10 cellular contexts compared by ENCODE assay signal in genomic region chr17:55433629-55434422, GRCh38. TPM values are rescaled to one million over a fixed set of nuclear protein-coding genes. Genes with fewer than 3 reads are reported as not detected.
DNase-seq lines count a peak whose midpoint lies in the region; FAIRE-seq and TF ChIP-seq lines count a peak whose summit lies in the region.
"Had no signal": no experiment of that assay in that cellular context is flagged by ENCODE, and none has a peak within 500 bp of the region (broad histone marks: within the 10 kb centered on the region; RNA-seq: fewer than 3 reads in every experiment).

No MANE protein-coding gene starts in this region.

- H3K36me3 ChIP-seq in HEK293 (ENCODE audit: control insufficient read depth in 2 of 2, insufficient read depth in 1 of 2, low read length in 2 of 2) (no peaks in the 10 kb centered on the region), SK-N-MC (ENCODE audit: insufficient read depth, low read length) (no peaks in the 10 kb centered on the region), small intestine (ENCODE audit: control insufficient read depth in 2 of 2, insufficient read depth in 2 of 2, low read length in 2 of 2) (no peaks in the 10 kb centered on the region)
- H3K36me3 ChIP-seq: uterus had no signal

- no peak for DNase-seq in SK-N-MC (ENCODE audit: low read depth, low spot score)
- peak; percentile 99 for DNase-seq in fibroblast of villous mesenchyme (ENCODE audit: low read depth)
- peak; percentile 81 for DNase-seq in small intestine
- no peak for DNase-seq in D341Med (ENCODE audit: low spot score)
- no peak for DNase-seq in activated gamma-delta T cell treated with Interleukin-2 at 50 U/mL for 16 hours
- no peak for DNase-seq in NCI-H2107 (lab: John Stamatoyannopoulos, UW)
- DNase-seq in KBM-7: no peak
- DNase-seq: occipital lobe, uterus had no signal

- FAIRE-seq in small intestine (lab: Jason Lieb, UNC): no peak

- TF ChIP-seq CTCF in HEK293 (tag by site-specific recombination; IDR thresholded peaks at IDR 0.05) (no peak), fibroblast of villous mesenchyme (IDR thresholded peaks at IDR 0.05; ENCODE audit: insufficient read depth, low read depth, low read length) (no peak)

- H3K9me3 ChIP-seq in HEK293 (ENCODE audit: control insufficient read depth, insufficient read depth, low read depth, low read length) (no peaks in the 10 kb centered on the region), SK-N-MC (ENCODE audit: low read depth, low read length) (no peaks in the 10 kb centered on the region), small intestine (ENCODE audit: control insufficient read depth, low read depth) (no peaks in the 10 kb centered on the region)
- H3K9me3 ChIP-seq: uterus had no signal

- in situ Hi-C loops in KBM-7 (cut with MboI; ENCODE audit: low pct_unique_long_range_greater_than_20kb, low sequenced_read_pairs): no loop called here

- H3K4me3 ChIP-seq in HEK293 (ENCODE audit: low read depth, low read length): no peak overlapping the region
- H3K4me3 ChIP-seq in SK-N-MC: 0 out of 2 replicates have a peak overlapping the region, but pooled peaks have one; percentile 23
- H3K4me3 ChIP-seq in fibroblast of villous mesenchyme (ENCODE audit: low read depth, low read length): no peak overlapping the region
- no peak overlapping the region for H3K4me3 ChIP-seq in small intestine (ENCODE audit: low read depth in 1 of 2, low read length in 2 of 2)
- H3K4me3 ChIP-seq: uterus had no signal

- H3K9ac ChIP-seq in SK-N-MC (ENCODE audit: insufficient read length): no peak overlapping the region

- peaks cover 26% of the 10 kb centered on the region for H3K4me1 ChIP-seq in HEK293 (ENCODE audit: control insufficient read depth, insufficient read depth, low read length)
- peaks cover 0 to 9% of the 10 kb centered on the region in 2 donors for H3K4me1 ChIP-seq in small intestine (ENCODE audit: control insufficient read depth in 2 of 2, insufficient read depth in 1 of 2, low read depth in 1 of 2, low read length in 1 of 2)
- H3K4me1 ChIP-seq: uterus had no signal

- H3K27ac ChIP-seq in HEK293 (ENCODE audit: extremely low read depth, low read depth, low read length) (peak overlapping the region; percentile 33; the same call in 1 of the 2 replicates), SK-N-MC (no peak overlapping the region), small intestine (ENCODE audit: low read depth in 1 of 2, low read length in 1 of 2) (peak overlapping the region; percentile 43 to 88)
- H3K27ac ChIP-seq: uterus had no signal

- H3K27me3 ChIP-seq in small intestine (ENCODE audit: control insufficient read depth in 2 of 2, insufficient read depth in 2 of 2, low read length in 2 of 2): no peaks in the 10 kb centered on the region
- H3K27me3 ChIP-seq: uterus had no signal

- CTCF ChIA-PET in HEK293 (lab: Yijun Ruan, JAX): interaction anchor here (0.6 to 1.5 kb wide), 6 partner anchors 33 to 440 kb away, joined by 3 to 6 read pairs (median 3); no protein-coding TSS in a partner anchor

- POLR2A ChIA-PET in HEK293 (lab: Yijun Ruan, JAX): interaction anchor here (1.0 to 1.5 kb wide), 2 partner anchors 10 to 12 kb away, joined by 3 to 6 read pairs; partner anchors contain the start of gene MMD

- 40 to 50% (median 42%) methylated on average over 7 of the region's 7 CpGs for WGBS in small intestine, 3 donors

TF ChIP-seq in HEK293, 187 proteins besides CTCF, POLR2A, EP300 and RAD21:
- TF ChIP-seq ZNF18 (tag by site-specific recombination; IDR thresholded peaks at IDR 0.05) (peak; percentile 50), ZNF560 (tag by site-specific recombination; IDR thresholded peaks at IDR 0.05; ENCODE audit: borderline replicate concordance) (no peak), ZNF510 (tag by site-specific recombination; IDR thresholded peaks at IDR 0.05; ENCODE audit: insufficient replicate concordance) (no peak), ZNF423 (tag by site-specific recombination; IDR thresholded peaks at IDR 0.05) (no peak), ZNF274 (IDR thresholded peaks at IDR 0.05; ENCODE audit: low read length) (no peak), ZNF274 (tag by site-specific recombination; IDR thresholded peaks at IDR 0.05; ENCODE audit: borderline replicate concordance) (no peak)
TF ChIP-seq in HEK293: peak in this region for 1.

RNA-seq across cellular contexts. Expression of gene MMD, which starts 12.2 kb away (rescaled TPM):
- 8.4 and 9.5 TPM in 2 replicates for total RNA-seq in fibroblast of villous mesenchyme
- 10 to 100 TPM in 1 of 3 donors, 1 to 10 TPM in 2; 4.0 to 11.1 (median 9.5) TPM for polyA plus RNA-seq in small intestine

Comparison
In these comparisons a context has a peak if more than half of its experiments do, and no peak if none do; other contexts are left out.
1. DNase-seq: peak in fibroblast of villous mesenchyme (single experiment) and small intestine (single experiment); none in SK-N-MC (single experiment), D341Med (single experiment), activated gamma-delta T cell treated with Interleukin-2 at 50 U/mL for 16 hours (single experiment), NCI-H2107 (single experiment) and KBM-7 (single experiment).